Comparison of ENCODE assay signal across 8 cellular contexts in the genomic region with DNA sequence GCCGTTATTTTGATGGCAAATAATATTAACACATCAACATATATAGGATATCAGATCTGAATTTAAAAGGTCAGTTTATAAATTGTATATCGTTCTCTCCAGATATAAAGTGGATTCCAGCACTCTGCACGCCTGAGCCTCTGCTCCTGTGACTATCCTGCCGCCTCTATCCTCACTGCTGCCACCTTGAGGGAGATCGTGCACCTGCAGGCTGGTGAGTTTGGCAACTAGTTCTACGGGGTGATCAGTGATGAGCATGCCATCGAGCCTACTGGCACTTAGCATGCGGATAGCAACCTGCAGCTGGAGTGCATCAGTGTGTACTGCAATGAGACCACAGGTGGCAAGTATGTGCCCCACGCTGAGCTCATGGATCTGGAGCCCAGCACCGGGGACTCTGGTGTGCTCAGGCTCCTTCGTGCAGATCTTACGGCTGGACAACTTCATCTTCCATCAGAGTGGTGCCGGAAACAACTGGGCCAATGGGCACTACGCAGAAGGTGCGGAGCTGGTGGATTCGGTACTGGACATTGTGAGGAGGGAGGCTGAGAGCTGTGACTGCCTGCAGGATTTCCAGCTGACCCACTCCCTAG.
DNase-seq lines count a peak whose midpoint lies in the region; ATAC-seq, FAIRE-seq and TF ChIP-seq lines count a peak whose summit lies in the region.

No MANE protein-coding gene starts in this region.

- no peak overlapping the region for H3K27ac Mint-ChIP-seq in central memory CD8-positive, alpha-beta T cell (ENCODE audit: low read depth)

- peaks cover 44% of the 10 kb centered on the region for H3K27me3 Mint-ChIP-seq in central memory CD8-positive, alpha-beta T cell

- peaks cover 6% of the 10 kb centered on the region for H3K4me1 Mint-ChIP-seq in central memory CD8-positive, alpha-beta T cell

- no peak overlapping the region for H3K4me3 Mint-ChIP-seq in central memory CD8-positive, alpha-beta T cell

- TF ChIP-seq POLR2A in GM12892 (IDR thresholded peaks at IDR 0.05; ENCODE audit: low read depth, low read length) = no peak

- H3K36me3 Mint-ChIP-seq in central memory CD8-positive, alpha-beta T cell (ENCODE audit: insufficient read depth) = no peaks in the 10 kb centered on the region

- no peaks in the 10 kb centered on the region for H3K9me3 Mint-ChIP-seq in central memory CD8-positive, alpha-beta T cell

- ATAC-seq in HG02759 (IDR thresholded peaks at IDR 0.05; ENCODE audit: unreplicated experiment) (peak; percentile 100), left lobe of liver (peak; percentile 100)
- ATAC-seq in activated CD4-positive, CD25-positive, alpha-beta regulatory T cell treated with anti-CD3 and anti-CD28 coated beads, Interleukin-2, amount 50 U/mL, for 24 hours = peak; percentile 70 to 72
- ATAC-seq in central memory CD8-positive, alpha-beta T cell (replicated peaks; ENCODE audit: extremely low read depth, poor library complexity, severe bottlenecking) = peak; percentile 56

- peak; percentile 92 for FAIRE-seq in GM12892 (lab: Jason Lieb, UNC)

- DNase-seq in A172 (ENCODE audit: low spot score) (peak; percentile 52), GM12892 (ENCODE audit: insufficient read length) (peak; percentile 14), NCI-H1105 (lab: John Stamatoyannopoulos, UW) (peak; percentile 55), left lobe of liver (ENCODE audit: low spot score) (peak; percentile 72)
- DNase-seq in central memory CD8-positive, alpha-beta T cell (ENCODE audit: low spot score in 2 of 2) = peak; percentile 47 to 51
- DNase-seq in stimulated activated CD4-positive, alpha-beta T cell treated with anti-CD3 and anti-CD28 coated beads, TNF-alpha, amount 100 ng/mL, for 1 hour (ENCODE audit: low read depth in 3 of 3, low spot score in 1 of 3) = peak in 2 of 3 donors; percentile 24 to 59

Comparison
In these comparisons a context has a peak if more than half of its experiments do, and no peak if none do; other contexts are left out.
1. Peak in every context shown above with its lines: DNase-seq and ATAC-seq.
2. DNase-seq: peak in every context shown above with its lines; median percentile 72 in left lobe of liver; 55 in NCI-H1105; 52 in A172; 49 in central memory CD8-positive, alpha-beta T cell; 42 in stimulated activated CD4-positive, alpha-beta T cell treated with anti-CD3 and anti-CD28 coated beads, TNF-alpha, amount 100 ng/mL, for 1 hour; 14 in GM12892.